In genomic region chr5:160399402-160400353, GRCh38 we compare ENCODE assay signal across 8 cellular contexts. TPM values are rescaled to one million over a fixed set of nuclear protein-coding genes. Genes with fewer than 3 reads are reported as not detected.
DNase-seq lines count a peak whose midpoint lies in the region; ATAC-seq and TF ChIP-seq lines count a peak whose summit lies in the region.

FAM200C (minus strand) TSS chr5:160400054; CDS start chr5:160395490, 4,564 bp downstream.

- intact Hi-C loops in CD8-positive, alpha-beta T cell (cut with DNase I, micrococcal nuclease): loop anchor here (2.0 to 5.0 kb wide), 2 partner anchors 15 to 282 kb away; partner anchors contain the start of gene PWWP2A (in 1 of the 2)
- intact Hi-C loops in activated CD4-positive, alpha-beta memory T cell treated with anti-CD3 and anti-CD28 coated beads for 36 hours (cut with micrococcal nuclease): loop anchor here (1.0 to 5.0 kb wide), 2 partner anchors 20 to 377 kb away; partner anchors contain the start of gene SLU7
- intact Hi-C loops in lower lobe of right lung (cut with DNase I): no loop called here

- POLR2A ChIA-PET in CD8-positive, alpha-beta T cell (lab: Charles Lee): interaction anchor here (1.4 kb wide), 1 partner anchor 19 kb away, joined by 6 read pairs; the partner anchor contains the start of gene SLU7
- POLR2A ChIA-PET in activated CD4-positive, alpha-beta memory T cell treated with anti-CD3 and anti-CD28 coated beads for 36 hours (lab: Charles Lee): interaction anchor here (0.5 to 1.4 kb wide), 5 partner anchors 19 to 413 kb away, joined by 3 to 6 read pairs (median 3); partner anchors contain the start of gene C1QTNF2

- DNase-seq in CD8-positive, alpha-beta T cell: peak; percentile 15 to 71 (median 54)
- peak; percentile 86 for DNase-seq in HK-2 (ENCODE audit: unreplicated experiment)
- peak; percentile 94 for DNase-seq in NCI-H82 (lab: John Stamatoyannopoulos, UW)
- peak; percentile 84 for DNase-seq in activated CD4-positive, alpha-beta memory T cell treated with anti-CD3 and anti-CD28 coated beads for 36 hours
- DNase-seq in ecto neural progenitor cell (ENCODE audit: low spot score): peak; percentile 95
- peak; percentile 93 for DNase-seq in lower lobe of right lung
- DNase-seq in stimulated activated CD4-positive, alpha-beta T cell treated with anti-CD3 and anti-CD28 coated beads, TNF-alpha, amount 100 ng/mL, for 1 hour (ENCODE audit: low read depth in 3 of 3, low spot score in 1 of 3): peak; percentile 29 to 31 (median 31)

- peaks cover 7% of the 10 kb centered on the region for H3K4me1 ChIP-seq in CD8-positive, alpha-beta T cell (ENCODE audit: insufficient read depth, low read length)
- H3K4me1 ChIP-seq in lower lobe of right lung: peaks cover 20% of the 10 kb centered on the region

- H3K9me3 Mint-ChIP-seq in CD8-positive, alpha-beta T cell: no peaks in the 10 kb centered on the region
- H3K9me3 Mint-ChIP-seq in activated CD4-positive, alpha-beta memory T cell treated with anti-CD3 and anti-CD28 coated beads for 36 hours: no peaks in the 10 kb centered on the region

- H3K4me3 ChIP-seq in CD8-positive, alpha-beta T cell (ENCODE audit: low read depth, low read length): peak within 1 kb of the TSS; percentile 60
- H3K4me3 ChIP-seq in lower lobe of right lung: peak within 1 kb of the TSS; percentile 73

- TF ChIP-seq CTCF in CD8-positive, alpha-beta T cell (IDR thresholded peaks at IDR 0.05): no peak
- TF ChIP-seq CTCF in lower lobe of right lung (IDR thresholded peaks at IDR 0.05): no peak

- peaks cover 31% of the 10 kb centered on the region for H3K36me3 Mint-ChIP-seq in CD8-positive, alpha-beta T cell
- H3K36me3 Mint-ChIP-seq in activated CD4-positive, alpha-beta memory T cell treated with anti-CD3 and anti-CD28 coated beads for 36 hours: peaks cover 14% of the 10 kb centered on the region

- CTCF ChIA-PET in CD8-positive, alpha-beta T cell (lab: Charles Lee): interaction anchor here (1.4 to 2.6 kb wide), 2 partner anchors 39 to 43 kb away, joined by 3 to 10 read pairs; no protein-coding TSS in a partner anchor
- CTCF ChIA-PET in activated CD4-positive, alpha-beta memory T cell treated with anti-CD3 and anti-CD28 coated beads for 36 hours (lab: Charles Lee): interaction anchor here (1.1 to 1.7 kb wide), 3 partner anchors 9 to 378 kb away, joined by 3 to 9 read pairs (median 4); no protein-coding TSS in a partner anchor

- H3K36me3 ChIP-seq in CD8-positive, alpha-beta T cell (ENCODE audit: insufficient read depth, low read length): peaks cover 18% of the 10 kb centered on the region
- H3K36me3 ChIP-seq in lower lobe of right lung: peaks cover 33% of the 10 kb centered on the region

- H3K27ac ChIP-seq in CD8-positive, alpha-beta T cell (ENCODE audit: low read depth, low read length): peak within 1 kb of the TSS; percentile 27
- H3K27ac ChIP-seq in lower lobe of right lung: peak within 1 kb of the TSS; percentile 84

- H3K27ac Mint-ChIP-seq in CD8-positive, alpha-beta T cell: peak within 1 kb of the TSS; percentile 57
- peak within 1 kb of the TSS; percentile 73 for H3K27ac Mint-ChIP-seq in activated CD4-positive, alpha-beta memory T cell treated with anti-CD3 and anti-CD28 coated beads for 36 hours

- H3K9me3 ChIP-seq in CD8-positive, alpha-beta T cell (ENCODE audit: low read length): no peaks in the 10 kb centered on the region
- H3K9me3 ChIP-seq in lower lobe of right lung: no peaks in the 10 kb centered on the region

- H3K4me1 Mint-ChIP-seq in CD8-positive, alpha-beta T cell (ENCODE audit: low read depth): peaks cover 18% of the 10 kb centered on the region
- peaks cover 17% of the 10 kb centered on the region for H3K4me1 Mint-ChIP-seq in activated CD4-positive, alpha-beta memory T cell treated with anti-CD3 and anti-CD28 coated beads for 36 hours (ENCODE audit: low read depth)

- H3K4me3 Mint-ChIP-seq in CD8-positive, alpha-beta T cell: peak within 1 kb of the TSS; percentile 91
- H3K4me3 Mint-ChIP-seq in activated CD4-positive, alpha-beta memory T cell treated with anti-CD3 and anti-CD28 coated beads for 36 hours: peak within 1 kb of the TSS; percentile 82

- H3K27me3 ChIP-seq in CD8-positive, alpha-beta T cell (ENCODE audit: insufficient read depth, low read length): no peaks in the 10 kb centered on the region
- no peaks in the 10 kb centered on the region for H3K27me3 ChIP-seq in lower lobe of right lung (ENCODE audit: low read depth)

- ATAC-seq in CD8-positive, alpha-beta T cell: peak; percentile 73
- ATAC-seq in GM19463 (IDR thresholded peaks at IDR 0.05; ENCODE audit: unreplicated experiment) (peak; percentile 88), lower lobe of right lung (peak; percentile 99 to 100)

- H3K27me3 Mint-ChIP-seq in CD8-positive, alpha-beta T cell (ENCODE audit: low read depth): no peaks in the 10 kb centered on the region
- H3K27me3 Mint-ChIP-seq in activated CD4-positive, alpha-beta memory T cell treated with anti-CD3 and anti-CD28 coated beads for 36 hours: no peaks in the 10 kb centered on the region

RNA-seq across cellular contexts. Expression of gene FAM200C, which starts in this region (rescaled TPM):
- under 1 TPM in 1 of 2 experiments, not detected in 1; 0.14 TPM for total RNA-seq in CD8-positive, alpha-beta T cell
- 1 to 10 TPM; 1.1 to 1.4 TPM for total RNA-seq in activated CD4-positive, alpha-beta memory T cell treated with anti-CD3 and anti-CD28 coated beads for 36 hours
- 6.1 TPM for total RNA-seq in lower lobe of right lung

Comparison
In these comparisons a context has a peak if more than half of its experiments do, and no peak if none do; other contexts are left out.
1. Peak in every context shown above with its lines: DNase-seq, ATAC-seq, H3K4me3 ChIP-seq and H3K27ac ChIP-seq.
2. Peak in DNase-seq, ATAC-seq, H3K4me3 ChIP-seq and H3K27ac ChIP-seq in CD8-positive, alpha-beta T cell; RNA of the gene not detected or under 1 TPM.
3. DNase-seq: peak in every context shown above with its lines; median percentile 95 in ecto neural progenitor cell; 94 in NCI-H82; 93 in lower lobe of right lung; 86 in HK-2; 84 in activated CD4-positive, alpha-beta memory T cell treated with anti-CD3 and anti-CD28 coated beads for 36 hours; 54 in CD8-positive, alpha-beta T cell; 31 in stimulated activated CD4-positive, alpha-beta T cell treated with anti-CD3 and anti-CD28 coated beads, TNF-alpha, amount 100 ng/mL, for 1 hour.